1 cellular context compared by ENCODE assay signal in genomic region chr3:192336286-192336685, GRCh38.
TF ChIP-seq lines count a peak whose summit lies in the region.

No MANE protein-coding gene starts in this region.

TF ChIP-seq in Ishikawa, 13 proteins besides CTCF, POLR2A, EP300 and RAD21 (continued from another document):
- no peak for TF ChIP-seq CREB1 (IDR thresholded peaks at IDR 0.05; ENCODE audit: low read depth)
- no peak for TF ChIP-seq TEAD4 (IDR thresholded peaks at IDR 0.05)
- no peak for TF ChIP-seq NFIC (IDR thresholded peaks at IDR 0.05)
- TF ChIP-seq YY1 (IDR thresholded peaks at IDR 0.05; ENCODE audit: low read depth): no peak
- no peak for TF ChIP-seq TCF12 (IDR thresholded peaks at IDR 0.05; ENCODE audit: low read depth)
